21 cellular contexts compared by ENCODE assay signal in the genomic region with DNA sequence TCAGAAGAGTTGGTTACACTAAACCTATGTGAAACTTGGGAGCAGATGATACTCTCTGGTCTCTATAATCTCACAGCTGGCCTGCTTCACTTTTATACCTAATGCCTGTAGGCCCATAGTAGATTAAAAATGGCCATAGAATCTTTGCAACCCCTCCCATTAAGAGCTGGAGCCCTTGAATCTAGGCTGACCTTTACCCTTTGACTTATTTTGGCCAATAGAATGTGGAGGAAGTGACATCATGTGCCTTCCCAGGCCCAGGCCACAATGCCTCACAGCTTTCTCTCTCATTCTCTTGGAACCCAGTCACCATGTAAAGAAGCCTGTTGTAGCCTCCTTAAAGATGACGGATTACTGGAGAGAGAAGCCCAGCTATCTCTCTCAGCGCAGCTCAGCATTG.
"Had no signal": no experiment of that assay in that cellular context is flagged by ENCODE, and none has a peak within 500 bp of the region (broad histone marks: within the 10 kb centered on the region; RNA-seq: fewer than 3 reads in every experiment).

No MANE protein-coding gene starts in this region.

- H3K27ac ChIP-seq: body of pancreas, foreskin keratinocyte, neural progenitor cell, pancreas had no signal

- ATAC-seq: activated CD4-positive, alpha-beta T cell treated with anti-CD3 and anti-CD28 coated beads for 36 hours; body of pancreas; foreskin keratinocyte; natural killer cell had no signal

- H3K4me3 ChIP-seq: body of pancreas, left ventricle myocardium inferior, lung, neural progenitor cell, pancreas, prostate gland, uterus had no signal

- H3K27me3 ChIP-seq: body of pancreas, foreskin keratinocyte, neural progenitor cell, pancreas, uterus had no signal

- H2AFZ ChIP-seq: neural progenitor cell had no signal

- FAIRE-seq: endothelial cell of umbilical vein, islet of Langerhans, pancreas had no signal

- DNase-seq: activated CD4-positive, alpha-beta T cell treated with anti-CD3 and anti-CD28 coated beads for 36 hours; activated CD4-positive, alpha-beta T cell treated with anti-CD3 and anti-CD28 coated beads, Interleukin-2, amount 50 U/mL, for 4 hours; activated CD4-positive, CD25-positive, alpha-beta regulatory T cell; activated effector memory CD4-positive, alpha-beta T cell treated with Interleukin-2 at 50 U/mL for 16 hours; activated naive CD4-positive, alpha-beta T cell treated with Interleukin-2 at 50 U/mL for 16 hours; anterior cingulate cortex; body of pancreas; cortex of kidney; foreskin keratinocyte; left ventricle myocardium inferior; mesendoderm; natural killer cell; pancreas; stimulated activated CD4-positive, alpha-beta T cell treated with anti-CD3 and anti-CD28 coated beads, Interleukin-15, amount 100 ng/mL, for 24 hours; stimulated activated naive CD4-positive, alpha-beta T cell; uterus had no signal

- H3K4me1 ChIP-seq: body of pancreas had no signal

- H3K36me3 ChIP-seq: neural progenitor cell, pancreas, prostate gland, uterus had no signal

- H3K9me3 ChIP-seq: body of pancreas, left ventricle myocardium inferior, pancreas, prostate gland, uterus had no signal

- H3K9ac ChIP-seq: neural progenitor cell had no signal

- H3K4me2 ChIP-seq: neural progenitor cell had no signal
